Comparison of ENCODE assay signal across 8 cellular contexts in genomic region chr16:56989988-56990387, GRCh38. TPM values are rescaled to one million over a fixed set of nuclear protein-coding genes. Genes with fewer than 3 reads are reported as not detected.
A peak's percentile ranks its signal among the peaks of the same experiment; 100 is the strongest.
DNase-seq lines count a peak whose midpoint lies in the region; ATAC-seq, FAIRE-seq and TF ChIP-seq lines count a peak whose summit lies in the region.

No MANE protein-coding gene starts in this region.

- ATAC-seq in pancreas (no peak), HG03442 (IDR thresholded peaks at IDR 0.05; ENCODE audit: unreplicated experiment) (no peak)

- POLR2A ChIA-PET in Caco-2 (lab: Charles Lee): no interaction called here

- H3K27me3 ChIP-seq in Caco-2 (replicated peaks; ENCODE audit: control insufficient read depth, insufficient read depth, low read length) (peaks cover 4% of the 10 kb centered on the region; the same call in 1 of the 2 replicates), Peyer's patch (no peaks in the 10 kb centered on the region), pancreas (no peaks in the 10 kb centered on the region)

- no peak for FAIRE-seq in pancreas (lab: Jason Lieb, UNC)

- H3K9me3 Mint-ChIP-seq in Caco-2 (ENCODE audit: unreplicated experiment): no peaks in the 10 kb centered on the region

- intact Hi-C loops in Caco-2 (cut with micrococcal nuclease; ENCODE audit: unreplicated experiment) (no loop called here), pancreas (cut with DNase I) (no loop called here)

- CTCF ChIA-PET in Caco-2 (lab: Charles Lee): interaction anchor here (0.9 kb wide), 1 partner anchor 56 kb away, joined by 3 read pairs; no protein-coding TSS in a partner anchor

- peak overlapping the region; percentile 84 for H3K4me3 ChIP-seq in Caco-2 (ENCODE audit: low read depth, low read length)
- H3K4me3 ChIP-seq in Peyer's patch: peak overlapping the region; percentile 68 to 83 (median 79)
- H3K4me3 ChIP-seq in epithelial cell of esophagus (ENCODE audit: low read length): peak overlapping the region; percentile 65
- H3K4me3 ChIP-seq in pancreas: peak overlapping the region; percentile 47 to 79 (median 66)

- no peaks in the 10 kb centered on the region for H3K36me3 Mint-ChIP-seq in Caco-2 (ENCODE audit: insufficient read depth, unreplicated experiment)

- 11 to 12% methylated on average over 7 of the region's 7 CpGs for WGBS in pancreas, 2 donors

- TF ChIP-seq CTCF in Caco-2 (IDR thresholded peaks at IDR 0.05; ENCODE audit: insufficient read depth in 1 of 2, low read depth in 1 of 2, low read length in 1 of 2, severe bottlenecking in 1 of 2, unreplicated experiment in 1 of 2): no peak
- TF ChIP-seq CTCF in Peyer's patch (IDR thresholded peaks at IDR 0.05): no peak
- TF ChIP-seq CTCF in epithelial cell of esophagus (IDR thresholded peaks at IDR 0.05; ENCODE audit: insufficient read depth, low read depth, low read length, missing control alignments): no peak
- TF ChIP-seq CTCF in pancreas (IDR thresholded peaks at IDR 0.05): no peak

- no TSS peak for BruUV-seq in Caco-2 (replicated peaks; lab: Mats Ljungman, UMichigan)

- DNase-seq in Caco-2 (peak in 1 of 2 experiments; percentile 14), Peyer's patch (peak in 1 of 3 donors; percentile 40), epithelial cell of esophagus (ENCODE audit: low read depth) (no peak), pancreas (no peak), HT-29 (ENCODE audit: low spot score) (no peak), NCI-H2196 (lab: John Stamatoyannopoulos, UW; ENCODE audit: unreplicated experiment) (no peak), DMS 273 (lab: John Stamatoyannopoulos, UW; ENCODE audit: unreplicated experiment) (no peak)

- H3K27ac ChIP-seq in Peyer's patch: peak overlapping the region; percentile 84 to 95 (median 86)
- H3K27ac ChIP-seq in pancreas: peak overlapping the region in 2 of 4 donors; percentile 67 to 70

- H3K4me1 Mint-ChIP-seq in Caco-2 (ENCODE audit: low read depth, unreplicated experiment): peaks cover 7% of the 10 kb centered on the region

- peaks cover 5% of the 10 kb centered on the region for H3K27me3 Mint-ChIP-seq in Caco-2 (ENCODE audit: insufficient read depth, unreplicated experiment)

- 0 out of 2 replicates have a peak, but pooled peaks cover 3% of the 10 kb centered on the region for H3K4me1 ChIP-seq in Caco-2
- peaks cover 0 to 41% (median 17%) of the 10 kb centered on the region in 4 donors for H3K4me1 ChIP-seq in Peyer's patch
- H3K4me1 ChIP-seq in pancreas: peaks cover 0 to 12% (median 5%) of the 10 kb centered on the region in 3 donors

- H3K4me3 Mint-ChIP-seq in Caco-2 (ENCODE audit: unreplicated experiment): peak overlapping the region; percentile 88

- TF ChIP-seq POLR2A in Peyer's patch (IDR thresholded peaks at IDR 0.05): no peak

- H3K9me3 ChIP-seq in Caco-2 (no peaks in the 10 kb centered on the region), Peyer's patch (no peaks in the 10 kb centered on the region), pancreas (no peaks in the 10 kb centered on the region)

- H3K27ac Mint-ChIP-seq in Caco-2 (ENCODE audit: unreplicated experiment): no peak overlapping the region

- H3K36me3 ChIP-seq in Caco-2 (ENCODE audit: control insufficient read depth, insufficient read depth, low read length) (0 out of 2 replicates have a peak, but pooled peaks cover 2% of the 10 kb centered on the region), Peyer's patch (no peaks in the 10 kb centered on the region), pancreas (no peaks in the 10 kb centered on the region)

RNA-seq across cellular contexts. Expression of gene NLRC5, which starts 0.6 kb away (rescaled TPM):
- total RNA-seq in Caco-2 (2022) (1.6 and 1.9 TPM in 2 replicates), Peyer's patch (100 to 1,000 TPM in 1 of 4 donors, 10 to 100 TPM in 3; 47.6 to 314 (median 80.8) TPM), pancreas (10 to 100 TPM in 2 of 6 donors, 1 to 10 TPM in 4; 4.6 to 18.5 (median 6.0) TPM)
- polyA plus RNA-seq in pancreas: 10 to 100 TPM; 20.1 to 26.6 TPM
- 4.2 and 8.2 TPM in 2 replicates for total RNA-seq in HT-29 (2014; rRNA removed; shearing (Covaris generic))

RNA-seq across cellular contexts. Expression of gene CETP, which starts 28.2 kb away (rescaled TPM):
- total RNA-seq in Caco-2 (2022) (not detected in 2 replicates), Peyer's patch (1 to 10 TPM in 1 of 4 donors, not detected in 3; 2.5 TPM), pancreas (under 1 TPM in 5 of 6 donors, not detected in 1; 0.12 to 0.28 (median 0.21) TPM)
- 1 to 10 TPM in 1 of 2 donors, under 1 TPM in 1; 0.26 to 1.0 TPM for polyA plus RNA-seq in pancreas
- total RNA-seq in HT-29 (2014; rRNA removed; shearing (Covaris generic)): not detected in 2 replicates

RNA-seq across cellular contexts. Expression of gene HERPUD1, which starts 58.0 kb away (rescaled TPM):
- total RNA-seq in Caco-2 (2022) (240 and 296 TPM in 2 replicates), Peyer's patch (100 to 1,000 TPM in 3 of 4 donors, 10 to 100 TPM in 1; 86.0 to 143 (median 108) TPM), pancreas (100 to 1,000 TPM; 165 to 298 (median 238) TPM)
- polyA plus RNA-seq in pancreas: 100 to 1,000 TPM in 1 of 2 donors, 10 to 100 TPM in 1; 78.2 to 144 TPM
- 45.1 and 46.1 TPM in 2 replicates for total RNA-seq in HT-29 (2014; rRNA removed; shearing (Covaris generic))
